In genomic region chrX:10794203-10794630, GRCh38 we compare ENCODE assay signal across 29 cellular contexts.
A peak's percentile ranks its signal among the peaks of the same experiment; 100 is the strongest.
DNase-seq lines count a peak whose midpoint lies in the region; FAIRE-seq and TF ChIP-seq lines count a peak whose summit lies in the region.
"Had no signal": no experiment of that assay in that cellular context is flagged by ENCODE, and none has a peak within 500 bp of the region (broad histone marks: within the 10 kb centered on the region; RNA-seq: fewer than 3 reads in every experiment).

No MANE protein-coding gene starts in this region.

- no peaks in the 10 kb centered on the region for H3K36me3 ChIP-seq in GM23248 (ENCODE audit: low read depth)
- H3K36me3 ChIP-seq in hepatocyte (replicated peaks; ENCODE audit: insufficient read depth, low read depth), result no peaks in the 10 kb centered on the region
- H3K36me3 ChIP-seq in small intestine (ENCODE audit: control insufficient read depth in 2 of 2, insufficient read depth in 2 of 2, low read length in 2 of 2), result no peaks in the 10 kb centered on the region
- H3K36me3 ChIP-seq: BE2C, brain microvascular endothelial cell, SJCRH30, suprapubic skin, WERI-Rb-1 had no signal

- H2AFZ ChIP-seq in GM23248 (no peak overlapping the region), hepatocyte (no peak overlapping the region)

- no peaks in the 10 kb centered on the region for H4K20me1 ChIP-seq in GM23248 (ENCODE audit: insufficient read depth)
- no peaks in the 10 kb centered on the region for H4K20me1 ChIP-seq in hepatocyte (ENCODE audit: insufficient read depth, poor library complexity, severe bottlenecking)

- no peak for TF ChIP-seq CTCF in hepatocyte (IDR thresholded peaks at IDR 0.05; ENCODE audit: poor library complexity)

- H3K4me1 ChIP-seq in GM23248 (ENCODE audit: insufficient read depth) (no peaks in the 10 kb centered on the region), hepatocyte (ENCODE audit: insufficient read depth) (peaks cover 10% of the 10 kb centered on the region), small intestine (ENCODE audit: control insufficient read depth in 2 of 2, insufficient read depth in 1 of 2, low read depth in 1 of 2, low read length in 1 of 2) (no peaks in the 10 kb centered on the region)
- H3K4me1 ChIP-seq: BE2C, SJCRH30, suprapubic skin had no signal

- no peaks in the 10 kb centered on the region for H3K79me2 ChIP-seq in GM23248 (ENCODE audit: insufficient read depth)
- H3K79me2 ChIP-seq in hepatocyte, result no peaks in the 10 kb centered on the region

- H3K4me2 ChIP-seq in GM23248 (ENCODE audit: unreplicated experiment) (no peak overlapping the region), hepatocyte (no peak overlapping the region)

- H3K27me3 ChIP-seq in GM23248 (replicated peaks; ENCODE audit: insufficient read depth) (no peaks in the 10 kb centered on the region), hepatocyte (no peaks in the 10 kb centered on the region), small intestine (ENCODE audit: control insufficient read depth in 2 of 2, insufficient read depth in 2 of 2, low read length in 2 of 2) (no peaks in the 10 kb centered on the region)
- H3K27me3 ChIP-seq: BE2C, brain microvascular endothelial cell, SJCRH30, suprapubic skin had no signal

- H3K4me3 ChIP-seq in GM23248, result no peak overlapping the region
- H3K4me3 ChIP-seq in hepatocyte, result no peak overlapping the region
- H3K4me3 ChIP-seq in small intestine (ENCODE audit: low read depth in 1 of 2, low read length in 2 of 2), result no peak overlapping the region
- H3K4me3 ChIP-seq: dorsolateral prefrontal cortex, GM12878, SJCRH30, suprapubic skin had no signal

- H3K9me2 ChIP-seq in GM23248 (ENCODE audit: insufficient read depth), result no peaks in the 10 kb centered on the region
- no peaks in the 10 kb centered on the region for H3K9me2 ChIP-seq in hepatocyte (replicated peaks; ENCODE audit: insufficient read depth)

- H3K9ac ChIP-seq in GM23248, result no peak overlapping the region

- H3K27ac ChIP-seq in GM23248, result no peak overlapping the region
- peak overlapping the region; percentile 81 for H3K27ac ChIP-seq in hepatocyte
- H3K27ac ChIP-seq in small intestine (ENCODE audit: low read depth in 1 of 2, low read length in 1 of 2), result no peak overlapping the region
- H3K27ac ChIP-seq: brain microvascular endothelial cell, dorsolateral prefrontal cortex, SJCRH30, suprapubic skin, WERI-Rb-1 had no signal

- DNase-seq in GM23248 (peak; percentile 2), SW480 (ENCODE audit: low spot score) (peak; percentile 4), hepatocyte (ENCODE audit: low spot score) (peak; percentile 32), small intestine (peak; percentile 32), UCSD-AML1 (lab: John Stamatoyannopoulos, UW; ENCODE audit: unreplicated experiment) (no peak)
- DNase-seq in stimulated activated CD4-positive, alpha-beta T cell treated with anti-CD3 and anti-CD28 coated beads, Interleukin-2, amount 100 ng/mL, for 48 hours, result no peak
- DNase-seq in effector CD4-positive, alpha-beta T cell, result no peak
- DNase-seq: activated CD4-positive, alpha-beta T cell treated with anti-CD3 and anti-CD28 coated beads, Interleukin-2, amount 10 ng/mL, durations not matched to agents 24 days and 14 days; activated CD8-positive, alpha-beta memory T cell treated with anti-CD3 and anti-CD28 coated beads for 24 hours; activated T-cell treated with anti-CD3 and anti-CD28 coated beads for 4 hours; amniotic stem cell; BE2C; brain microvascular endothelial cell; CD8-positive, alpha-beta memory T cell; dorsolateral prefrontal cortex; KG1; MV-4-11; naive thymus-derived CD8-positive, alpha-beta T cell; NCI-H1436; nucleus accumbens; SJCRH30; stimulated activated naive CD4-positive, alpha-beta T cell treated with Interleukin-2 at 50 U/mL for 16 hours; SW 1271; T-helper 9 cell; WERI-Rb-1 had no signal

- FAIRE-seq in small intestine (lab: Jason Lieb, UNC), result no peak
- FAIRE-seq: GM12878, H1, RCC 7860 had no signal

- H3K9me3 ChIP-seq in GM23248 (ENCODE audit: low read depth), result no peaks in the 10 kb centered on the region
- no peaks in the 10 kb centered on the region for H3K9me3 ChIP-seq in hepatocyte (ENCODE audit: low read depth)
- H3K9me3 ChIP-seq in small intestine (ENCODE audit: control insufficient read depth, low read depth), result no peaks in the 10 kb centered on the region
- H3K9me3 ChIP-seq: BE2C, suprapubic skin had no signal

- no peaks in the 10 kb centered on the region for H3F3A ChIP-seq in GM23248 (ENCODE audit: insufficient read depth)

- in situ Hi-C loops in GM23248 (cut with MboI), result no loop called here

- 6 to 7% methylated on average over 1 of the region's 1 CpG for WGBS in GM23248 (ENCODE audit: low coverage in 1 of 2, low lambda C conversion rate in 2 of 2, missing lambda C conversion rate in 2 of 2), 2 experiments
- WGBS in hepatocyte (ENCODE audit: low lambda C conversion rate, missing lambda C conversion rate), result 43% methylated on average over 1 of the region's 1 CpG
- 10 to 63% (median 39%) methylated on average over 1 of the region's 1 CpG for WGBS in small intestine, 3 donors

Comparison
In these comparisons a context has a peak if more than half of its experiments do, and no peak if none do; other contexts are left out.
1. DNase-seq: peak in GM23248 (single experiment), SW480 (single experiment), hepatocyte (single experiment) and small intestine (single experiment); none in stimulated activated CD4-positive, alpha-beta T cell treated with anti-CD3 and anti-CD28 coated beads, Interleukin-2, amount 100 ng/mL, for 48 hours (0 of 2), effector CD4-positive, alpha-beta T cell (single experiment) and UCSD-AML1 (single experiment).